Comparison of ENCODE assay signal across 8 cellular contexts in the genomic region with DNA sequence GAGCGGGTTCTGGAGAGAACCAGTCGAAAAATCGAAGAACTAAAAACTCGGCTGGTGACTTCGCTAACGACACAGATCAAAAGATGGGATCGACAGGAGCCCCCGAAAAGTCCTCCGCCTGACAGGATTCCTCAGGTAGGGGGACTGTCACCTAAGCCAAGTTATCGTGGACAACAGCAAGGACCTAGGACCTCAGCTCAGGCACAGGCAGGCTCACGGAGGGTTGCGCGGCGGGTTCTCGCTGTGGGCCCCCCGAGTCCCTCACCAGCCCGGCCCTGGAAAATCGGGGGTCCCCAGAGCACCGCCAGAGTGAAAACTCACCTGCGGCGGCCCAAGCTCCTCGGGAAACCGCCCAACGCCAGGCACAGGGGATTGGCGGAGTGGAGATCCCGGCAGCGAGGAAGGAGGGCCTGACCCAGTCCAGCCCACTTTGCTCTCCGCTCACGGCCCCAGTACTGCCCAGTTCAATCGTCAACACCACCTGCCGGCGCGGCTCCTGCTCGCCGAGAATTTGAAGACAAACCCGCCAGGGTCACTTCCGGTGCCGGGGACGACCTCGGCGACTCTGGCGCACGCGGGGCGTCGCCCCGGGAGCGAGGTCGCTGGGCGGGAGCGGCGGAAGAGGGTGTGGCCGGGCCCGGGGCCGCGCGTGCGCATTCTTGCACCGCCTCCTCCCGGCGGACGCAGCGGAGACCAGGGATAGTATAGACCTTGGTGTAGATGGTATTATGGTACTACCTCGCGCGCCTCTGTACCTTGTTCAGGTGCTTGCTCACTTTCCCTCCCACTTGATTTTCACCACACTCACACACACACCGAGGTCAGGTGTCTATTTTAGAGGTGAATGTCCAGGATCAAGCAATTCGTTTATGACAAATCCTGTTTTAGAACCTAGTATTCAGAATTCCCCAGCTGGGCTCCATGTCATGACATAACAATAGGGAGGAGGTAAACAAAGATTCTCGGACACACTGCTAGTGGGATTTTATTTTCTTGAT. TPM values are rescaled to one million over a fixed set of nuclear protein-coding genes. Genes with fewer than 3 reads are reported as not detected.
DNase-seq lines count a peak whose midpoint lies in the region; ATAC-seq lines count a peak whose summit lies in the region.

Gene KATNA1, minus strand, starts transcription at position 567 of the 998 bp plus-strand sequence. CDS start 10,167 bp downstream, outside the sequence.

- DNase-seq in NCI-H526 (lab: John Stamatoyannopoulos, UW) (peak; percentile 85 to 94), cortex of kidney (lab: John Stamatoyannopoulos, UW) (peak; percentile 44), left kidney (ENCODE audit: low read depth, low spot score) (peak; percentile 92)
- peak; percentile 89 for DNase-seq in activated CD4-positive, alpha-beta T cell treated with anti-CD3 and anti-CD28 coated beads, Interleukin-2, amount 10 ng/mL, durations not matched to agents 7 days and 5 days
- DNase-seq in stimulated activated CD4-positive, alpha-beta T cell treated with anti-CD3 and anti-CD28 coated beads, Interleukin-1b, Interleukin-23, amount 100 ng/mL, for 48 hours: peak; percentile 90

- peak within 1 kb of the TSS; percentile 83 to 94 (median 88) for H3K9ac ChIP-seq in BLaER1 treated with 17β-estradiol and CSF1 and Interleukin-3, amounts not matched to agents 10 nM and 100 nM

- H3K36me3 Mint-ChIP-seq in activated CD4-positive, alpha-beta T cell treated with anti-CD3 and anti-CD28 coated beads, Interleukin-2, amount 10 ng/mL, durations not matched to agents 7 days and 5 days (ENCODE audit: low read depth): peaks cover 8% of the 10 kb centered on the region

- peak within 1 kb of the TSS; percentile 80 to 97 (median 91) for H3K4me3 ChIP-seq in BLaER1 treated with 17β-estradiol and CSF1 and Interleukin-3, amounts not matched to agents 10 nM and 100 nM

- peaks cover 11 to 27% (median 24%) of the 10 kb centered on the region in 10 experiments for H3K4me1 ChIP-seq in BLaER1 treated with 17β-estradiol and CSF1 and Interleukin-3, amounts not matched to agents 10 nM and 100 nM

- no peaks in the 10 kb centered on the region for H3K9me3 Mint-ChIP-seq in activated CD4-positive, alpha-beta T cell treated with anti-CD3 and anti-CD28 coated beads, Interleukin-2, amount 10 ng/mL, durations not matched to agents 7 days and 5 days

- peaks cover 33% of the 10 kb centered on the region for H3K4me1 Mint-ChIP-seq in activated CD4-positive, alpha-beta T cell treated with anti-CD3 and anti-CD28 coated beads, Interleukin-2, amount 10 ng/mL, durations not matched to agents 7 days and 5 days

- H3K27me3 ChIP-seq in BLaER1 treated with 17β-estradiol and CSF1 and Interleukin-3, amounts not matched to agents 10 nM and 100 nM: no peaks in the 10 kb centered on the region

- no peaks in the 10 kb centered on the region for H3K27me3 Mint-ChIP-seq in activated CD4-positive, alpha-beta T cell treated with anti-CD3 and anti-CD28 coated beads, Interleukin-2, amount 10 ng/mL, durations not matched to agents 7 days and 5 days

- peaks cover 0 to 39% (median 7%) of the 10 kb centered on the region in 11 experiments; a peak in 10 of 22 replicates for H4K20me1 ChIP-seq in BLaER1 treated with 17β-estradiol and CSF1 and Interleukin-3, amounts not matched to agents 10 nM and 100 nM

- peak within 1 kb of the TSS; percentile 81 to 93 (median 88) for H3K4me2 ChIP-seq in BLaER1 treated with 17β-estradiol and CSF1 and Interleukin-3, amounts not matched to agents 10 nM and 100 nM

- CTCF ChIA-PET in activated CD4-positive, alpha-beta T cell treated with anti-CD3 and anti-CD28 coated beads, Interleukin-2, amount 10 ng/mL, durations not matched to agents 7 days and 5 days (lab: Charles Lee): no interaction called here

- H3K36me3 ChIP-seq in BLaER1 treated with 17β-estradiol and CSF1 and Interleukin-3, amounts not matched to agents 10 nM and 100 nM: peaks cover 0 to 12% (median 2%) of the 10 kb centered on the region in 11 experiments; a peak in 3 of 22 replicates

- peak within 1 kb of the TSS; percentile 81 for H3K4me3 Mint-ChIP-seq in activated CD4-positive, alpha-beta T cell treated with anti-CD3 and anti-CD28 coated beads, Interleukin-2, amount 10 ng/mL, durations not matched to agents 7 days and 5 days

- ATAC-seq in GM19328 (IDR thresholded peaks at IDR 0.05; ENCODE audit: unreplicated experiment): peak; percentile 90
- ATAC-seq in HG03469 (IDR thresholded peaks at IDR 0.05; ENCODE audit: unreplicated experiment): peak; percentile 72

- peak within 1 kb of the TSS; percentile 91 for H3K27ac Mint-ChIP-seq in activated CD4-positive, alpha-beta T cell treated with anti-CD3 and anti-CD28 coated beads, Interleukin-2, amount 10 ng/mL, durations not matched to agents 7 days and 5 days

- peak within 1 kb of the TSS; percentile 74 to 89 (median 83) for H3K27ac ChIP-seq in BLaER1 treated with 17β-estradiol and CSF1 and Interleukin-3, amounts not matched to agents 10 nM and 100 nM

- H3K9me3 ChIP-seq in BLaER1 treated with 17β-estradiol and CSF1 and Interleukin-3, amounts not matched to agents 10 nM and 100 nM (replicated peaks in 1 of 11): 0 out of 22 replicates have a peak, but pooled peaks cover 0 to 2% (median 0%) of the 10 kb centered on the region in 11 experiments

- POLR2A ChIA-PET in activated CD4-positive, alpha-beta T cell treated with anti-CD3 and anti-CD28 coated beads, Interleukin-2, amount 10 ng/mL, durations not matched to agents 7 days and 5 days (lab: Charles Lee): interaction anchor here (0.7 kb wide), 1 partner anchor 69 kb away, joined by 3 read pairs; the partner anchor contains the start of gene LATS1

RNA-seq across cellular contexts. Expression of gene KATNA1, which starts in this region (rescaled TPM):
- total RNA-seq in activated CD4-positive, alpha-beta T cell treated with anti-CD3 and anti-CD28 coated beads, Interleukin-2, amount 10 ng/mL, durations not matched to agents 7 days and 5 days: 10 to 100 TPM; 24.7 to 27.2 TPM

Comparison
In these comparisons a context has a peak if more than half of its experiments do, and no peak if none do; other contexts are left out.
1. Peak in every context shown above with its lines: DNase-seq, ATAC-seq, H3K4me3 ChIP-seq and H3K27ac ChIP-seq.